ENCODE assay signal across 8 cellular contexts in genomic region chr6:73581293-73581692, GRCh38.
A peak's percentile ranks its signal among the peaks of the same experiment; 100 is the strongest.
DNase-seq lines count a peak whose midpoint lies in the region; ATAC-seq and TF ChIP-seq lines count a peak whose summit lies in the region.

No MANE protein-coding gene starts in this region.

- BruUV-seq in Panc1 (replicated peaks; lab: Mats Ljungman, UMichigan) = no TSS peak

- no peak for TF ChIP-seq CTCF in AG04450 (IDR thresholded peaks at IDR 0.05; ENCODE audit: low read depth, low read length)
- TF ChIP-seq CTCF in Panc1 (IDR thresholded peaks at IDR 0.05) = no peak
- no peak for TF ChIP-seq CTCF in osteoblast (IDR thresholded peaks at IDR 0.05; ENCODE audit: extremely low read depth, low read depth, low read length)

- DNase-seq in AG04450 (ENCODE audit: low read depth, low spot score) = no peak
- no peak for DNase-seq in Panc1 (ENCODE audit: low read depth, low spot score)
- no peak for DNase-seq in epithelial cell of prostate (ENCODE audit: low read depth, low spot score)
- DNase-seq in osteoblast (ENCODE audit: insufficient read length, low spot score, missing footprints) = no peak
- no peak for DNase-seq in SKM-1 (lab: John Stamatoyannopoulos, UW; ENCODE audit: unreplicated experiment)

- no peaks in the 10 kb centered on the region for H3K79me2 ChIP-seq in osteoblast (ENCODE audit: insufficient read depth, low read length)

- peak overlapping the region; percentile 100 for H3K27ac ChIP-seq in AG04450 (ENCODE audit: low read depth, low read length)
- H3K27ac ChIP-seq in Panc1 (ENCODE audit: low read length) = peak overlapping the region; percentile 100
- peak overlapping the region; percentile 98 for H3K27ac ChIP-seq in epithelial cell of prostate
- H3K27ac ChIP-seq in osteoblast (ENCODE audit: low read depth, low read length) = peak overlapping the region; percentile 100

- H3K36me3 ChIP-seq in Panc1 (ENCODE audit: control insufficient read depth, insufficient read depth, low read length) (no peaks in the 10 kb centered on the region), osteoblast (ENCODE audit: insufficient read depth, low read length) (no peaks in the 10 kb centered on the region)

- H3K4me2 ChIP-seq in osteoblast (ENCODE audit: insufficient read depth, low read length) = peak overlapping the region; percentile 93

- H3K9me3 ChIP-seq in AG04450 (ENCODE audit: control insufficient read depth, insufficient read depth, low read length) (peaks cover 2% of the 10 kb centered on the region; the same call in 1 of the 2 replicates), Panc1 (ENCODE audit: control insufficient read depth, insufficient read depth, low read depth, low read length) (peaks cover 4% of the 10 kb centered on the region; the same call in 1 of the 2 replicates), osteoblast (ENCODE audit: low read depth, low read length) (no peaks in the 10 kb centered on the region)

- H2AFZ ChIP-seq in osteoblast (ENCODE audit: low read length) = no peak overlapping the region

- CTCF ChIA-PET in AG04450 (lab: Charles Lee) = no interaction called here
- CTCF ChIA-PET in Panc1 (lab: Charles Lee) = interaction anchor here (0.5 kb wide), 1 partner anchor 39 kb away, joined by 4 read pairs; no protein-coding TSS in a partner anchor

- in situ Hi-C loops in Panc1 (cut with HindIII; ENCODE audit: low pct_unique_long_range_greater_than_20kb, low sequenced_read_pairs) = no loop called here

- H4K20me1 ChIP-seq in osteoblast (ENCODE audit: insufficient read depth, low read length) = no peaks in the 10 kb centered on the region

- peaks cover 56% of the 10 kb centered on the region for H3K4me1 ChIP-seq in Panc1 (ENCODE audit: control insufficient read depth, insufficient read depth, low read length)
- H3K4me1 ChIP-seq in osteoblast (ENCODE audit: insufficient read depth, low read length) = peaks cover 38% of the 10 kb centered on the region

- H3K4me3 ChIP-seq in AG04450 (ENCODE audit: low read depth, low read length) (peak overlapping the region; percentile 50; the same call in 1 of the 2 replicates), Panc1 (ENCODE audit: low read depth in 2 of 2, low read length in 2 of 2) (peak overlapping the region in 1 of 2 experiments; percentile 55; a peak in 2 of 4 replicates), osteoblast (ENCODE audit: insufficient read depth, low read length) (peak overlapping the region; percentile 56)

- intact Hi-C loops in Panc1 (cut with micrococcal nuclease; ENCODE audit: unreplicated experiment) = loop anchor here (2.0 kb wide), 1 partner anchor 60 kb away; the partner anchor contains the start of gene EEF1A1

- H3K27me3 ChIP-seq in AG04450 (ENCODE audit: control insufficient read depth, insufficient read depth, low read length) (no peaks in the 10 kb centered on the region), Panc1 (ENCODE audit: control insufficient read depth, insufficient read depth, low read length) (no peaks in the 10 kb centered on the region), osteoblast (ENCODE audit: insufficient read depth, low read length) (no peaks in the 10 kb centered on the region)

- POLR2A ChIA-PET in AG04450 (lab: Yijun Ruan, JAX) = interaction anchor here (0.7 to 3.0 kb wide), 5 partner anchors 23 to 69 kb away, joined by 4 to 142 read pairs (median 9); partner anchors contain the start of gene EEF1A1
- POLR2A ChIA-PET in Panc1 (lab: Charles Lee) = interaction anchor here (0.6 to 2.5 kb wide), 4 partner anchors 12 to 68 kb away, joined by 3 to 16 read pairs (median 3); partner anchors contain the start of gene EEF1A1

- no peak for ATAC-seq in Panc1
- no peak for ATAC-seq in HG02981 (IDR thresholded peaks at IDR 0.05; ENCODE audit: unreplicated experiment)
- no peak for ATAC-seq in GM18870 (IDR thresholded peaks at IDR 0.05; ENCODE audit: unreplicated experiment)
- no peak for ATAC-seq in HG03354 (IDR thresholded peaks at IDR 0.05; ENCODE audit: poor library complexity, severe bottlenecking, unreplicated experiment)
